ENCODE assay signal across 8 cellular contexts in the genomic region with DNA sequence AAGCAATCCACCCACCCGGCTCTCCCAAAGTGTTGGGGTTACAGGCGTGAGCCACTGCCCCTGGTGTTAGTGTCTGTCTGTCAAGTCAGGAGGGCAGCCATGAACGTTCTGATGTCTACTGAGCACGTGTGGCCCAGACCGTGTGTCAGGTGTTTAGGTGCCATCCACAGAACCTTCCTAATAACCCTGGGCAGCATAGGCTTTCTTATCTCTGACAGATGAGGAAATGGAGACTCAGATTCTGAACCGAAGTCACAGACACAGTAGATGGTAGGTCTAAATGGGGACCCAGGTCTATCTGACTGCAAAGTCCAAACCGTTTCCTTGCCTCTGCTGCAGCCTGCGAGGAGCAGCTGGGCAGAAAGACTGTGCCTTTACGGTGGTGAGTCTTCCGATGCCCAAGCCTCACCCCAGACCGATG. TPM values are rescaled to one million over a fixed set of nuclear protein-coding genes. Genes with fewer than 3 reads are reported as not detected.
DNase-seq lines count a peak whose midpoint lies in the region; ATAC-seq and TF ChIP-seq lines count a peak whose summit lies in the region.

No MANE protein-coding gene starts in this region.

- no peaks in the 10 kb centered on the region for H3K27me3 Mint-ChIP-seq in CD8-positive, alpha-beta T cell (ENCODE audit: low read depth)
- H3K27me3 Mint-ChIP-seq in MCF 10A (ENCODE audit: insufficient read depth, unreplicated experiment) (no peaks in the 10 kb centered on the region), natural killer cell (ENCODE audit: low read depth in 2 of 2) (peaks cover 24 to 39% of the 10 kb centered on the region in 2 donors)

- no peak for DNase-seq in CD8-positive, alpha-beta T cell
- DNase-seq in MCF 10A (ENCODE audit: unreplicated experiment) (no peak), natural killer cell (no peak), A673 (ENCODE audit: low spot score) (no peak), NCI-H2196 (lab: John Stamatoyannopoulos, UW; ENCODE audit: unreplicated experiment) (no peak), HPDE6-E6E7 (ENCODE audit: extremely low spot score) (no peak)

- peak overlapping the region; percentile 45; the same call in 1 of the 2 replicates for H3K9ac ChIP-seq in KMS-11

- no peaks in the 10 kb centered on the region for H3K9me3 Mint-ChIP-seq in CD8-positive, alpha-beta T cell
- H3K9me3 Mint-ChIP-seq in MCF 10A (ENCODE audit: unreplicated experiment) (no peaks in the 10 kb centered on the region), natural killer cell (no peaks in the 10 kb centered on the region)

- H3K79me2 ChIP-seq in KMS-11 (ENCODE audit: insufficient read depth, low read depth) = no peaks in the 10 kb centered on the region

- peak; percentile 6 for ATAC-seq in CD8-positive, alpha-beta T cell
- peak; percentile 4 to 31 (median 21) for ATAC-seq in natural killer cell
- no peak for ATAC-seq in GM18502 (IDR thresholded peaks at IDR 0.05; ENCODE audit: poor library complexity, unreplicated experiment)

- BruUV-seq in MCF 10A (replicated peaks; lab: Mats Ljungman, UMichigan) (no TSS peak), A673 (replicated peaks; lab: Mats Ljungman, UMichigan) (no TSS peak)

- peak overlapping the region; percentile 48 for H3K4me3 ChIP-seq in CD8-positive, alpha-beta T cell (ENCODE audit: low read depth, low read length)
- no peak overlapping the region for H3K4me3 ChIP-seq in KMS-11 (IDR thresholded peaks at IDR 0.05; ENCODE audit: insufficient read depth, low read depth, low read length)
- no peak overlapping the region for H3K4me3 ChIP-seq in A673 (ENCODE audit: low read depth, low read length, poor library complexity, severe bottlenecking)

- CTCF ChIA-PET in CD8-positive, alpha-beta T cell (lab: Charles Lee) = interaction anchor here (0.8 to 5.4 kb wide), 16 partner anchors 14 to 205 kb away, joined by 3 to 52 read pairs (median 6); no protein-coding TSS in a partner anchor
- CTCF ChIA-PET in MCF 10A (lab: Yijun Ruan, JAX) (interaction anchor here (0.6 to 1.7 kb wide), 8 partner anchors 14 to 620 kb away, joined by 3 to 7 read pairs (median 4); no protein-coding TSS in a partner anchor), A673 (lab: Charles Lee) (no interaction called here)

- POLR2A ChIA-PET in CD8-positive, alpha-beta T cell (lab: Charles Lee) = interaction anchor here (0.8 to 1.8 kb wide), 3 partner anchors 20 to 184 kb away, joined by 3 to 9 read pairs (median 4); a partner anchor contains a TSS
- POLR2A ChIA-PET in MCF 10A (lab: Yijun Ruan, JAX) = interaction anchor here (0.5 to 25.8 kb wide), 5 partner anchors 13 to 79 kb away, joined by 3 to 1077 read pairs (median 14); a partner anchor contains a TSS
- POLR2A ChIA-PET in A673 (lab: Charles Lee; ENCODE audit: low non-redundant PET) = no interaction called here

- peak overlapping the region; percentile 93 for H3K4me2 ChIP-seq in KMS-11

- H3K27me3 ChIP-seq in CD8-positive, alpha-beta T cell (ENCODE audit: insufficient read depth, low read length) = no peaks in the 10 kb centered on the region
- H3K27me3 ChIP-seq in KMS-11 (ENCODE audit: insufficient read depth, low read depth) (peaks cover 15% of the 10 kb centered on the region; the same call in 1 of the 2 replicates), A673 (replicated peaks; ENCODE audit: insufficient read depth, low read depth, low read length, poor library complexity) (peaks cover 18% of the 10 kb centered on the region)

- H3K4me1 ChIP-seq in CD8-positive, alpha-beta T cell (ENCODE audit: insufficient read depth, low read length) = peaks cover 57% of the 10 kb centered on the region
- H3K4me1 ChIP-seq in KMS-11 (ENCODE audit: low read depth, poor library complexity, severe bottlenecking) (peaks cover 74% of the 10 kb centered on the region), A673 (ENCODE audit: insufficient read depth, low read length, poor library complexity, severe bottlenecking) (peaks cover 13% of the 10 kb centered on the region)

- TF ChIP-seq CTCF in CD8-positive, alpha-beta T cell (IDR thresholded peaks at IDR 0.05) = no peak
- TF ChIP-seq CTCF in KMS-11 (conservative IDR thresholded peaks at IDR 0.05; ENCODE audit: low read depth, low read length) (no peak), MCF 10A (IDR thresholded peaks at IDR 0.05; ENCODE audit: unreplicated experiment) (no peak), natural killer cell (IDR thresholded peaks at IDR 0.05) (no peak), A673 (conservative IDR thresholded peaks at IDR 0.05; ENCODE audit: low read depth, low read length) (no peak)

- peak overlapping the region; percentile 87 for H3K4me3 Mint-ChIP-seq in CD8-positive, alpha-beta T cell
- H3K4me3 Mint-ChIP-seq in MCF 10A (ENCODE audit: unreplicated experiment) (peak overlapping the region; percentile 99), natural killer cell (peak overlapping the region; percentile 66)

- peak overlapping the region; percentile 87 for H3K27ac Mint-ChIP-seq in CD8-positive, alpha-beta T cell
- peak overlapping the region; percentile 96 for H3K27ac Mint-ChIP-seq in MCF 10A (ENCODE audit: low read depth, unreplicated experiment)
- no peak overlapping the region for H3K27ac Mint-ChIP-seq in natural killer cell

- H3K9me3 ChIP-seq in CD8-positive, alpha-beta T cell (ENCODE audit: low read length) = no peaks in the 10 kb centered on the region
- no peaks in the 10 kb centered on the region for H3K9me3 ChIP-seq in A673 (ENCODE audit: low read depth, low read length, poor library complexity, severe bottlenecking)

- no peaks in the 10 kb centered on the region for H3K36me3 ChIP-seq in CD8-positive, alpha-beta T cell (ENCODE audit: insufficient read depth, low read length)
- H3K36me3 ChIP-seq in KMS-11 (ENCODE audit: insufficient read depth) (no peaks in the 10 kb centered on the region), A673 (ENCODE audit: insufficient read depth, low read length, poor library complexity, severe bottlenecking) (no peaks in the 10 kb centered on the region)

- H2AFZ ChIP-seq in KMS-11 (ENCODE audit: low read depth) = peak overlapping the region; percentile 73

- intact Hi-C loops in CD8-positive, alpha-beta T cell (cut with DNase I, micrococcal nuclease) = loop anchor here (2.0 kb wide), 4 partner anchors 36 to 154 kb away; a partner anchor contains a TSS
- intact Hi-C loops in MCF 10A (cut with micrococcal nuclease) = no loop called here
- intact Hi-C loops in natural killer cell (cut with micrococcal nuclease) = no loop called here
- intact Hi-C loops in A673 (cut with micrococcal nuclease; ENCODE audit: unreplicated experiment) = no loop called here

- peak overlapping the region; percentile 42 for H3K27ac ChIP-seq in CD8-positive, alpha-beta T cell (ENCODE audit: low read depth, low read length)
- H3K27ac ChIP-seq in KMS-11 = peak overlapping the region; percentile 72
- no peak overlapping the region for H3K27ac ChIP-seq in A673 (ENCODE audit: low read depth, low read length, poor library complexity, severe bottlenecking)

- peaks cover 6% of the 10 kb centered on the region for H3K36me3 Mint-ChIP-seq in CD8-positive, alpha-beta T cell
- H3K36me3 Mint-ChIP-seq in MCF 10A (ENCODE audit: insufficient read depth, unreplicated experiment) (peaks cover 20% of the 10 kb centered on the region), natural killer cell (no peaks in the 10 kb centered on the region)

- peaks cover 80% of the 10 kb centered on the region for H3K4me1 Mint-ChIP-seq in CD8-positive, alpha-beta T cell (ENCODE audit: low read depth)
- H3K4me1 Mint-ChIP-seq in MCF 10A (ENCODE audit: insufficient read depth, unreplicated experiment) (peaks cover 31% of the 10 kb centered on the region), natural killer cell (peaks cover 40 to 48% of the 10 kb centered on the region in 2 donors)

- H4K20me1 ChIP-seq in KMS-11 (ENCODE audit: insufficient read depth) = no peaks in the 10 kb centered on the region

RNA-seq across cellular contexts. Expression of a gene that starts 0.6 kb away (rescaled TPM):
- total RNA-seq in CD8-positive, alpha-beta T cell = 10 to 100 TPM in 1 of 2 experiments, 1 to 10 TPM in 1; 10.0 to 12.0 TPM
- total RNA-seq in MCF 10A (2022) (22.8 and 41.0 TPM in 2 replicates), natural killer cell (10 to 100 TPM in 1 of 3 donors, 1 to 10 TPM in 2; 2.0 to 10.6 (median 3.8) TPM), A673 (2021) (1.6 and 1.9 TPM in 2 replicates)

Comparison
In these comparisons a context has a peak if more than half of its experiments do, and no peak if none do; other contexts are left out.
1. H3K27ac Mint-ChIP-seq: peak in CD8-positive, alpha-beta T cell (single experiment) and MCF 10A (single experiment); none in natural killer cell (0 of 2).
2. intact Hi-C loops: an anchor here in CD8-positive, alpha-beta T cell (2.0 kb wide); none called in MCF 10A, natural killer cell and A673.
3. Peak in every context shown above with its lines, with median percentiles within 50 percentile points of each other: H3K4me3 Mint-ChIP-seq.